In genomic region chr7:129093867-129094456, GRCh38 we compare ENCODE assay signal across 18 cellular contexts. TPM values are rescaled to one million over a fixed set of nuclear protein-coding genes. Genes with fewer than 3 reads are reported as not detected.
"Had no signal": no experiment of that assay in that cellular context is flagged by ENCODE, and none has a peak within 500 bp of the region (broad histone marks: within the 10 kb centered on the region; RNA-seq: fewer than 3 reads in every experiment).

No MANE protein-coding gene starts in this region.

- H3K4me3 Mint-ChIP-seq: activated CD4-positive, alpha-beta memory T cell treated with anti-CD3 and anti-CD28 coated beads, Interleukin-2, amount 10 ng/mL, durations not matched to agents 7 days and 5 days; activated naive CD8-positive, alpha-beta T cell treated with anti-CD3 and anti-CD28 coated beads for 36 hours; central memory CD8-positive, alpha-beta T cell; neural progenitor cell had no signal

- H3K36me3 Mint-ChIP-seq: activated naive CD8-positive, alpha-beta T cell treated with anti-CD3 and anti-CD28 coated beads for 36 hours; neural progenitor cell had no signal

- ATAC-seq: foreskin keratinocyte, upper lobe of right lung had no signal

- DNase-seq: activated CD4-positive, alpha-beta memory T cell treated with anti-CD3 and anti-CD28 coated beads, Interleukin-2, amount 10 ng/mL, durations not matched to agents 7 days and 5 days; activated CD4-positive, alpha-beta T cell treated with anti-CD3 and anti-CD28 coated beads for 4 hours; activated CD8-positive, alpha-beta memory T cell treated with anti-CD3 and anti-CD28 coated beads, Interleukin-2, amount 50 U/mL, for 4 hours; activated naive CD8-positive, alpha-beta T cell treated with anti-CD3 and anti-CD28 coated beads for 36 hours; anterior cingulate cortex; brain microvascular endothelial cell; effector CD8-positive, alpha-beta T cell; foreskin keratinocyte; kidney glomerular epithelial cell; midbrain; sigmoid colon; spleen; upper lobe of right lung had no signal

- H3K4me3 ChIP-seq: neural progenitor cell, sigmoid colon, spleen, thoracic aorta, upper lobe of right lung had no signal

- H3K27me3 ChIP-seq: brain microvascular endothelial cell, neural progenitor cell, sigmoid colon, spleen had no signal

- H3K27ac ChIP-seq: brain microvascular endothelial cell, foreskin keratinocyte, neural progenitor cell, parathyroid adenoma, sigmoid colon, thoracic aorta, upper lobe of right lung had no signal

- H2AFZ ChIP-seq: neural progenitor cell, parathyroid adenoma had no signal

- H3K79me2 ChIP-seq: parathyroid adenoma had no signal

- H3K9me3 ChIP-seq: sigmoid colon, spleen, thoracic aorta, upper lobe of right lung had no signal

- H3K27me3 Mint-ChIP-seq: activated naive CD8-positive, alpha-beta T cell treated with anti-CD3 and anti-CD28 coated beads for 36 hours; central memory CD8-positive, alpha-beta T cell had no signal

- H3K36me3 ChIP-seq: brain microvascular endothelial cell, neural progenitor cell, sigmoid colon, spleen, thoracic aorta, upper lobe of right lung had no signal

- H3K4me2 ChIP-seq: neural progenitor cell had no signal

- H3K4me1 ChIP-seq: foreskin keratinocyte, neural progenitor cell, parathyroid adenoma, upper lobe of right lung had no signal

- H3K27ac Mint-ChIP-seq: activated CD4-positive, alpha-beta memory T cell treated with anti-CD3 and anti-CD28 coated beads, Interleukin-2, amount 10 ng/mL, durations not matched to agents 7 days and 5 days; activated naive CD8-positive, alpha-beta T cell treated with anti-CD3 and anti-CD28 coated beads for 36 hours; neural progenitor cell had no signal

- H3K9me3 Mint-ChIP-seq: activated CD4-positive, alpha-beta memory T cell treated with anti-CD3 and anti-CD28 coated beads, Interleukin-2, amount 10 ng/mL, durations not matched to agents 7 days and 5 days; activated naive CD8-positive, alpha-beta T cell treated with anti-CD3 and anti-CD28 coated beads for 36 hours; central memory CD8-positive, alpha-beta T cell; neural progenitor cell had no signal

- H3K9ac ChIP-seq: neural progenitor cell, parathyroid adenoma had no signal

RNA-seq across cellular contexts. Expression of gene TSPAN33, which starts 50.5 kb away (rescaled TPM):
- total RNA-seq: endothelial cell of umbilical vein had no signal
